Comparison of ENCODE assay signal across 23 cellular contexts in genomic region chr11:117290809-117291396, GRCh38. TPM values are rescaled to one million over a fixed set of nuclear protein-coding genes. Genes with fewer than 3 reads are reported as not detected.
DNase-seq lines count a peak whose midpoint lies in the region; TF ChIP-seq lines count a peak whose summit lies in the region.
"Had no signal": no experiment of that assay in that cellular context is flagged by ENCODE, and none has a peak within 500 bp of the region (broad histone marks: within the 10 kb centered on the region; RNA-seq: fewer than 3 reads in every experiment).

Gene BACE1-AS, plus strand, starts transcription at chr11:117291346.

- H3K9me3 ChIP-seq in A673 (ENCODE audit: low read depth, low read length, poor library complexity, severe bottlenecking) (no peaks in the 10 kb centered on the region), endodermal cell (ENCODE audit: control insufficient read depth, low read length) (no peaks in the 10 kb centered on the region), ovary (no peaks in the 10 kb centered on the region)
- H3K9me3 ChIP-seq: A549, BLaER1, HAP-1, thyroid gland had no signal

- H3K27ac Mint-ChIP-seq in HFFc6 (peak within 1 kb of the TSS; percentile 40; the same call in 1 of the 2 replicates), endodermal cell (no peak within 1 kb of the TSS)
- H3K27ac Mint-ChIP-seq: activated T-helper 2 cell treated with anti-CD3 and anti-CD28 coated beads, Interferon-gamma antibody, Interleukin-2, Interleukin-4, amounts not matched to agents 10 μg/mL and 5 μg/mL and 100 μg/mL, durations not matched to agents 14 hours and 24 hours and 36 hours; natural killer cell treated with Interleukin-12 subunit alpha and Interleukin-12 subunit beta and Interleukin-15 and Interleukin-18, amount 100 ng/mL, for 72 hours; T-helper 1 cell treated with Interleukin-12 subunit alpha and Interleukin-12 subunit beta and Interleukin-4 antibody, amounts not matched to agents 30 μg/mL and 1 μg/mL, for 36 hours had no signal

- WGBS in endodermal cell (ENCODE audit: insufficient coverage in 1 of 2, insufficient read length in 1 of 2), 2 experiments, result 92 to 100% methylated on average over 2 to 8 of the region's 8 CpGs
- 88 to 91% (median 89%) methylated on average over 8 of the region's 8 CpGs for WGBS in ovary, 3 donors

- H3K4me1 Mint-ChIP-seq in HFFc6 (ENCODE audit: low read depth) (no peaks in the 10 kb centered on the region), endodermal cell (peaks cover 25% of the 10 kb centered on the region)

- no peak within 1 kb of the TSS for H3K27ac ChIP-seq in A673 (ENCODE audit: low read depth, low read length, poor library complexity, severe bottlenecking)
- no peak within 1 kb of the TSS for H3K27ac ChIP-seq in endodermal cell (ENCODE audit: low read depth, low read length)
- no peak within 1 kb of the TSS for H3K27ac ChIP-seq in ovary
- H3K27ac ChIP-seq: A549, BLaER1, coronary artery, thyroid gland had no signal

- no peak within 1 kb of the TSS for H3K4me3 ChIP-seq in A673 (ENCODE audit: low read depth, low read length, poor library complexity, severe bottlenecking)
- H3K4me3 ChIP-seq in endodermal cell (ENCODE audit: low read length), result no peak within 1 kb of the TSS
- H3K4me3 ChIP-seq in ovary, result no peak within 1 kb of the TSS
- H3K4me3 ChIP-seq: A549, BLaER1, coronary artery, HAP-1, thyroid gland had no signal

- no peaks in the 10 kb centered on the region for H3K4me1 ChIP-seq in A673 (ENCODE audit: insufficient read depth, low read length, poor library complexity, severe bottlenecking)
- peaks cover 16% of the 10 kb centered on the region for H3K4me1 ChIP-seq in endodermal cell (ENCODE audit: control insufficient read depth, insufficient read depth, low read length)
- no peaks in the 10 kb centered on the region for H3K4me1 ChIP-seq in ovary (ENCODE audit: insufficient read depth)
- H3K4me1 ChIP-seq: A549, BLaER1 had no signal

- H3K27me3 ChIP-seq in A673 (replicated peaks; ENCODE audit: insufficient read depth, low read depth, low read length, poor library complexity) (no peaks in the 10 kb centered on the region), endodermal cell (ENCODE audit: control insufficient read depth, insufficient read depth, low read length, poor library complexity, severe bottlenecking) (no peaks in the 10 kb centered on the region), ovary (no peaks in the 10 kb centered on the region)
- H3K27me3 ChIP-seq: BLaER1, thyroid gland had no signal

- H3K9me3 Mint-ChIP-seq in HFFc6 (no peaks in the 10 kb centered on the region), endodermal cell (no peaks in the 10 kb centered on the region)
- H3K9me3 Mint-ChIP-seq: activated T-helper 2 cell treated with anti-CD3 and anti-CD28 coated beads, Interferon-gamma antibody, Interleukin-2, Interleukin-4, amounts not matched to agents 10 μg/mL and 5 μg/mL and 100 μg/mL, durations not matched to agents 14 hours and 24 hours and 36 hours; natural killer cell treated with Interleukin-12 subunit alpha and Interleukin-12 subunit beta and Interleukin-15 and Interleukin-18, amount 100 ng/mL, for 72 hours; T-helper 1 cell treated with Interleukin-12 subunit alpha and Interleukin-12 subunit beta and Interleukin-4 antibody, amounts not matched to agents 30 μg/mL and 1 μg/mL, for 36 hours had no signal

- intact Hi-C loops in A673 (cut with micrococcal nuclease; ENCODE audit: unreplicated experiment), result no loop called here
- intact Hi-C loops in ovary (cut with DNase I), result no loop called here

- no peak for DNase-seq in A673 (ENCODE audit: low spot score)
- DNase-seq in HFFc6, result no peak
- peak; percentile 39 for DNase-seq in endodermal cell
- DNase-seq in ovary, result no peak
- DNase-seq in AG08396 (ENCODE audit: low spot score), result no peak
- DNase-seq in NCI-H82 (lab: John Stamatoyannopoulos, UW), result no peak
- DNase-seq in activated gamma-delta T cell (lab: John Stamatoyannopoulos, UW), result no peak
- DNase-seq in NCI-H2227 (lab: John Stamatoyannopoulos, UW; ENCODE audit: unreplicated experiment), result no peak
- DNase-seq: activated CD4-positive, alpha-beta T cell treated with anti-CD3 and anti-CD28 coated beads, Interleukin-2, amount 50 U/mL, for 1 hour; activated CD8-positive, alpha-beta memory T cell treated with anti-CD3 and anti-CD28 coated beads, Interleukin-2, amount 50 U/mL, for 48 hours; head of caudate nucleus; midbrain; NCI-H510A; stimulated activated CD4-positive, alpha-beta T cell treated with anti-CD3 and anti-CD28 coated beads, Interleukin-2, amount 100 ng/mL, for 48 hours; stimulated activated naive CD4-positive, alpha-beta T cell; thyroid gland had no signal

- H3K36me3 ChIP-seq in A673 (ENCODE audit: insufficient read depth, low read length, poor library complexity, severe bottlenecking) (peaks cover 20% of the 10 kb centered on the region), endodermal cell (ENCODE audit: control insufficient read depth, insufficient read depth, low read length) (peaks cover 70% of the 10 kb centered on the region), ovary (no peaks in the 10 kb centered on the region)

- TF ChIP-seq CTCF in A673 (conservative IDR thresholded peaks at IDR 0.05; ENCODE audit: low read depth, low read length) (no peak), HFFc6 (IDR thresholded peaks at IDR 0.05) (no peak), endodermal cell (conservative IDR thresholded peaks at IDR 0.05) (no peak), ovary (IDR thresholded peaks at IDR 0.05) (no peak)

- TF ChIP-seq EP300 in ovary (IDR thresholded peaks at IDR 0.05), result no peak

- CTCF ChIA-PET in A673 (lab: Charles Lee), result no interaction called here

- BruUV-seq in A673 (replicated peaks; lab: Mats Ljungman, UMichigan), result no TSS peak

- peaks cover 56% of the 10 kb centered on the region for H3K36me3 Mint-ChIP-seq in HFFc6 (ENCODE audit: low read depth)
- H3K36me3 Mint-ChIP-seq in endodermal cell (ENCODE audit: low read depth), result peaks cover 60% of the 10 kb centered on the region
- H3K36me3 Mint-ChIP-seq: natural killer cell treated with Interleukin-12 subunit alpha and Interleukin-12 subunit beta and Interleukin-15 and Interleukin-18, amount 100 ng/mL, for 72 hours had no signal

- no peak within 1 kb of the TSS for H3K9ac ChIP-seq in endodermal cell (ENCODE audit: extremely low read depth, low read length, poor library complexity, severe bottlenecking)
- H3K9ac ChIP-seq: BLaER1 had no signal

- TF ChIP-seq POLR2A in ovary (IDR thresholded peaks at IDR 0.05), result no peak

- POLR2A ChIA-PET in A673 (lab: Charles Lee; ENCODE audit: low non-redundant PET), result no interaction called here

- no peak within 1 kb of the TSS for H3K4me3 Mint-ChIP-seq in HFFc6
- H3K4me3 Mint-ChIP-seq in endodermal cell, result no peak within 1 kb of the TSS
- H3K4me3 Mint-ChIP-seq: natural killer cell treated with Interleukin-12 subunit alpha and Interleukin-12 subunit beta and Interleukin-15 and Interleukin-18, amount 100 ng/mL, for 72 hours; T-helper 1 cell treated with Interleukin-12 subunit alpha and Interleukin-12 subunit beta and Interleukin-4 antibody, amounts not matched to agents 30 μg/mL and 1 μg/mL, for 36 hours had no signal

- H3K27me3 Mint-ChIP-seq in HFFc6 (ENCODE audit: insufficient read depth) (peaks cover 3% of the 10 kb centered on the region), endodermal cell (ENCODE audit: insufficient read depth) (no peaks in the 10 kb centered on the region)
- H3K27me3 Mint-ChIP-seq: natural killer cell treated with Interleukin-12 subunit alpha and Interleukin-12 subunit beta and Interleukin-15 and Interleukin-18, amount 100 ng/mL, for 72 hours had no signal

RNA-seq across cellular contexts. Expression of gene BACE1-AS, which starts in this region (rescaled TPM):
- total RNA-seq in A673 (2021) (13.7 and 18.0 TPM in 2 replicates), endodermal cell (10 to 100 TPM; 15.0 to 15.5 TPM), ovary (10 to 100 TPM in 5 of 7 donors, 1 to 10 TPM in 2; 5.1 to 20.3 (median 14.2) TPM)
- total RNA-seq in HFFc6 (2021; fragmentation: NEBNext Ultra II Directional; extraction: Animal tissue kit (Norgen Biotek cat#: 25700)), result 1 to 10 TPM; 4.3 to 6.4 (median 5.7) TPM
- 8.9 TPM for polyA plus RNA-seq in endodermal cell (2013, experiment 1 of 2)
- polyA plus RNA-seq in endodermal cell (2013, experiment 2 of 2), result 10.9 TPM
- 10 to 100 TPM in 1 of 2 donors, 1 to 10 TPM in 1; 8.0 to 12.7 TPM for polyA plus RNA-seq in ovary
